ENCODE assay signal across 12 cellular contexts in the genomic region with DNA sequence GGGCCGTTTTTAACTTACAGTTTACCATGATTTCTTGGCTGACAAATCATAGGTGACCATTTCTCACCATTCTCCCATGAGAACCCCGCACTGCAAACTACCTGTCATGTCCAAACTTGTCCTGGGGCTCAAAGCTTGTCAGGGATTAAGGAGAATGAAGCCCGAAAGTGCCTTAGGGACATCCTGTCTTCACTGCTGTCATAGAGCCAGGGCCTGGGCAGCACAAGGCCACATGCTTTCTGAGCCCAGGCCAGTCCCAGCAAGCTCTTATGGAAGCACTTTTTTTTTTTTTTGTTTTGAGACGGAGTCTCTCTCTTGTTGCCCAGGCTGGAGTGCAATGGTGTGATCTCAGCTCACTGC. TPM values are rescaled to one million over a fixed set of nuclear protein-coding genes. Genes with fewer than 3 reads are reported as not detected.
DNase-seq lines count a peak whose midpoint lies in the region; ATAC-seq and TF ChIP-seq lines count a peak whose summit lies in the region.
"Had no signal": no experiment of that assay in that cellular context is flagged by ENCODE, and none has a peak within 500 bp of the region (broad histone marks: within the 10 kb centered on the region; RNA-seq: fewer than 3 reads in every experiment).

No MANE protein-coding gene starts in this region.

- peak overlapping the region; percentile 93 for H3K27ac ChIP-seq in RWPE1
- peak overlapping the region; percentile 59 for H3K27ac ChIP-seq in trophoblast cell (ENCODE audit: low read depth, low read length)
- peak overlapping the region in 1 of 4 donors; percentile 8 for H3K27ac ChIP-seq in tibial nerve
- H3K27ac ChIP-seq: upper lobe of left lung had no signal

- no peak overlapping the region for H2BK12ac ChIP-seq in trophoblast cell (ENCODE audit: low read length)

- H3K9me3 Mint-ChIP-seq in effector memory CD8-positive, alpha-beta T cell = no peaks in the 10 kb centered on the region

- H3K79me1 ChIP-seq in trophoblast cell (ENCODE audit: low read length) = peaks cover 3% of the 10 kb centered on the region

- WGBS in trophoblast cell (ENCODE audit: extremely low coverage, insufficient coverage, insufficient read length) = no CpG with 5 or more reads among the region's 4 CpGs
- 74 to 78% methylated on average over 4 of the region's 4 CpGs for WGBS in tibial nerve, 2 donors

- H3K4me1 Mint-ChIP-seq in effector memory CD8-positive, alpha-beta T cell (ENCODE audit: low read depth in 2 of 2) = peaks cover 66 to 72% of the 10 kb centered on the region in 2 donors

- H3K27ac Mint-ChIP-seq in effector memory CD8-positive, alpha-beta T cell = peak overlapping the region; percentile 84 to 89

- H3K4me1 ChIP-seq in trophoblast cell (ENCODE audit: control insufficient read depth in 1 of 2, insufficient read depth in 2 of 2, low read length in 2 of 2) = peaks cover 0 to 19% of the 10 kb centered on the region in 2 experiments
- H3K4me1 ChIP-seq in tibial nerve = peaks cover 0 to 27% (median 11%) of the 10 kb centered on the region in 4 donors

- H3K23ac ChIP-seq in trophoblast cell (ENCODE audit: low read length) = no peak overlapping the region

- no peak overlapping the region for H4K91ac ChIP-seq in trophoblast cell (ENCODE audit: low read depth, low read length)

- H3K4me2 ChIP-seq in trophoblast cell (ENCODE audit: low read length) = no peak overlapping the region

- no peak overlapping the region for H2AFZ ChIP-seq in trophoblast cell (ENCODE audit: insufficient read depth, low read length, poor library complexity)

- DNase-seq in DMS79 (lab: John Stamatoyannopoulos, UW) = peak; percentile 34
- DNase-seq in RWPE1 (ENCODE audit: low spot score) = peak; percentile 83
- no peak for DNase-seq in effector memory CD8-positive, alpha-beta T cell
- DNase-seq in trophoblast cell = no peak
- DNase-seq in tibial nerve (ENCODE audit: low spot score in 2 of 2) = no peak
- no peak for DNase-seq in NCI-H345 (lab: John Stamatoyannopoulos, UW)
- DNase-seq in H4 (ENCODE audit: low spot score) = no peak
- DNase-seq in GM10266 (ENCODE audit: extremely low spot score) = no peak
- DNase-seq: activated CD4-positive, alpha-beta T cell treated with anti-CD3 and anti-CD28 coated beads for 4 hours; NCI-H526; upper lobe of left lung had no signal

- H4K8ac ChIP-seq in trophoblast cell (ENCODE audit: low read depth, low read length) = no peak overlapping the region

- H3K27me3 ChIP-seq in trophoblast cell (ENCODE audit: insufficient read depth, low read length) (no peaks in the 10 kb centered on the region), tibial nerve (no peaks in the 10 kb centered on the region)
- H3K27me3 ChIP-seq: upper lobe of left lung had no signal

- CTCF ChIA-PET in RWPE1 (lab: Yijun Ruan, JAX) = interaction anchor here (0.6 kb wide), 1 partner anchor 159 kb away, joined by 3 read pairs; no protein-coding TSS in a partner anchor

- H3K27me3 Mint-ChIP-seq in effector memory CD8-positive, alpha-beta T cell = no peaks in the 10 kb centered on the region

- TF ChIP-seq CTCF in RWPE1 (conservative IDR thresholded peaks at IDR 0.05; ENCODE audit: low read depth) = no peak
- no peak for TF ChIP-seq CTCF in tibial nerve (IDR thresholded peaks at IDR 0.05)
- TF ChIP-seq CTCF in GM10266 (IDR thresholded peaks at IDR 0.05; ENCODE audit: control insufficient read depth, insufficient read depth, low read depth, missing control alignments) = no peak

- H3K9ac ChIP-seq in trophoblast cell (ENCODE audit: low read length) = no peak overlapping the region

- no peak for TF ChIP-seq EP300 in tibial nerve (IDR thresholded peaks at IDR 0.05)

- peak overlapping the region; percentile 57 for H2BK5ac ChIP-seq in trophoblast cell (ENCODE audit: low read depth, low read length, poor library complexity)

- H3K36me3 Mint-ChIP-seq in effector memory CD8-positive, alpha-beta T cell (ENCODE audit: insufficient read depth) = peaks cover 54% of the 10 kb centered on the region

- no peak overlapping the region for H2BK120ac ChIP-seq in trophoblast cell (ENCODE audit: insufficient read depth, low read length, poor library complexity)

- H2AK5ac ChIP-seq in trophoblast cell (ENCODE audit: low read length) = no peak overlapping the region

- H3K36me3 ChIP-seq in trophoblast cell (ENCODE audit: control insufficient read depth in 1 of 2, insufficient read depth in 2 of 2, low read length in 2 of 2) (peaks cover 0 to 3% of the 10 kb centered on the region in 2 experiments), tibial nerve (peaks cover 0 to 16% (median 3%) of the 10 kb centered on the region in 3 donors)

- ATAC-seq in effector memory CD8-positive, alpha-beta T cell (replicated peaks) = no peak

- H3K4me3 ChIP-seq in trophoblast cell (ENCODE audit: low read depth, low read length) = no peak overlapping the region
- no peak overlapping the region for H3K4me3 ChIP-seq in tibial nerve
- H3K4me3 ChIP-seq: coronary artery, upper lobe of left lung had no signal

- no peaks in the 10 kb centered on the region for H3K79me2 ChIP-seq in trophoblast cell (ENCODE audit: control insufficient read depth, insufficient read depth, low read length, poor library complexity)

- TF ChIP-seq POLR2A in tibial nerve (IDR thresholded peaks at IDR 0.05) = no peak

- POLR2A ChIA-PET in RWPE1 (lab: Yijun Ruan, JAX; ENCODE audit: low non-redundant PET) = interaction anchor here (0.6 kb wide), 2 partner anchors 47 to 230 kb away, joined by 3 to 5 read pairs; no protein-coding TSS in a partner anchor

- no peak overlapping the region for H4K12ac ChIP-seq in trophoblast cell (ENCODE audit: low read depth, low read length)

- no peak overlapping the region for H3K4ac ChIP-seq in trophoblast cell (ENCODE audit: low read depth, low read length)

- H3K14ac ChIP-seq in trophoblast cell (ENCODE audit: low read length) = no peak overlapping the region

- H3K9me3 ChIP-seq in trophoblast cell (ENCODE audit: insufficient read depth, low read depth, low read length) = peaks cover 1% of the 10 kb centered on the region
- no peaks in the 10 kb centered on the region for H3K9me3 ChIP-seq in tibial nerve
- H3K9me3 ChIP-seq: upper lobe of left lung had no signal

- peak overlapping the region; percentile 69 to 70 for H3K4me3 Mint-ChIP-seq in effector memory CD8-positive, alpha-beta T cell

- no peak overlapping the region for H3K18ac ChIP-seq in trophoblast cell (ENCODE audit: low read length)

RNA-seq across cellular contexts. Expression of gene CCM2, which starts 33.9 kb away (rescaled TPM):
- polyA plus RNA-seq in trophoblast cell (2013) = 25.9 and 26.5 TPM in 2 replicates
- 10 to 100 TPM; 41.1 to 46.3 (median 44.0) TPM for total RNA-seq in tibial nerve
- total RNA-seq in H4 (2014; rRNA removed; shearing (Covaris generic)) = 61.5 and 78.6 TPM in 2 replicates

RNA-seq across cellular contexts. Expression of gene NACAD, which starts 54.9 kb away (rescaled TPM):
- 6.1 and 6.3 TPM in 2 replicates for polyA plus RNA-seq in trophoblast cell (2013)
- total RNA-seq in tibial nerve = 1 to 10 TPM; 6.1 to 7.8 (median 6.7) TPM
- 2.0 TPM in 2 replicates for total RNA-seq in H4 (2014; rRNA removed; shearing (Covaris generic))

RNA-seq across cellular contexts. Expression of gene MYO1G, which starts 55.1 kb away (rescaled TPM):
- polyA plus RNA-seq in trophoblast cell (2013) = 0.03 TPM in 2 replicates
- total RNA-seq in tibial nerve = 10 to 100 TPM in 1 of 4 donors, 1 to 10 TPM in 2, under 1 TPM in 1; 0.84 to 10.5 (median 3.3) TPM
- not detected in 2 replicates for total RNA-seq in H4 (2014; rRNA removed; shearing (Covaris generic))

Comparison
In these comparisons a context has a peak if more than half of its experiments do, and no peak if none do; other contexts are left out.
1. DNase-seq: peak in DMS79 (single experiment) and RWPE1 (single experiment); none in effector memory CD8-positive, alpha-beta T cell (0 of 3), trophoblast cell (0 of 2), tibial nerve (0 of 2), NCI-H345 (single experiment), H4 (single experiment) and GM10266 (single experiment).